ENCODE assay signal across 2 cellular contexts in the genomic region with DNA sequence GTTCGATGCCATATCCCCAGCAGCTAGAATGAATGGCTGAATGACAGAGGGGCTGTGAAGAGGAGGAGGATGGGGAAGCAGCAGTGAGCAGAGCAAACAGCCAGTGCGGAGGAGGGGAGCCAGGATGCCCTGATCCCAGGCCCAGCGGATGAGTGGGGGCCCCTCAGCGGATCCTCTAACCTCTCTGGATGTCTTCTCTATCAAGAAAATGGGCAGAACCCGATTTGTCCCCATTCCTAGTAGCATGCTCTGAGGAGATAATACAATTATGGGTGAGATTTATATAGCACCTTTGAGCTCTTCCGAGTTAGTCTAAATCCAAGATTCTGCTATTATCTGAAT.
TF ChIP-seq lines count a peak whose summit lies in the region.

No MANE protein-coding gene starts in this region.

TF ChIP-seq in K562, 482 proteins besides CTCF, POLR2A, EP300 and RAD21 (continues in another document):
- TF ChIP-seq, protein P1, sequence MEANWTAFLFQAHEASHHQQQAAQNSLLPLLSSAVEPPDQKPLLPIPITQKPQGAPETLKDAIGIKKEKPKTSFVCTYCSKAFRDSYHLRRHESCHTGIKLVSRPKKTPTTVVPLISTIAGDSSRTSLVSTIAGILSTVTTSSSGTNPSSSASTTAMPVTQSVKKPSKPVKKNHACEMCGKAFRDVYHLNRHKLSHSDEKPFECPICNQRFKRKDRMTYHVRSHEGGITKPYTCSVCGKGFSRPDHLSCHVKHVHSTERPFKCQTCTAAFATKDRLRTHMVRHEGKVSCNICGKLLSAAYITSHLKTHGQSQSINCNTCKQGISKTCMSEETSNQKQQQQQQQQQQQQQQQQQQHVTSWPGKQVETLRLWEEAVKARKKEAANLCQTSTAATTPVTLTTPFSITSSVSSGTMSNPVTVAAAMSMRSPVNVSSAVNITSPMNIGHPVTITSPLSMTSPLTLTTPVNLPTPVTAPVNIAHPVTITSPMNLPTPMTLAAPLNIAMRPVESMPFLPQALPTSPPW (CRISPR knock-in tag; IDR thresholded peaks at IDR 0.05) = peak; percentile 6; the same call in 1 of the 2 replicates
- TF ChIP-seq, protein P2, sequence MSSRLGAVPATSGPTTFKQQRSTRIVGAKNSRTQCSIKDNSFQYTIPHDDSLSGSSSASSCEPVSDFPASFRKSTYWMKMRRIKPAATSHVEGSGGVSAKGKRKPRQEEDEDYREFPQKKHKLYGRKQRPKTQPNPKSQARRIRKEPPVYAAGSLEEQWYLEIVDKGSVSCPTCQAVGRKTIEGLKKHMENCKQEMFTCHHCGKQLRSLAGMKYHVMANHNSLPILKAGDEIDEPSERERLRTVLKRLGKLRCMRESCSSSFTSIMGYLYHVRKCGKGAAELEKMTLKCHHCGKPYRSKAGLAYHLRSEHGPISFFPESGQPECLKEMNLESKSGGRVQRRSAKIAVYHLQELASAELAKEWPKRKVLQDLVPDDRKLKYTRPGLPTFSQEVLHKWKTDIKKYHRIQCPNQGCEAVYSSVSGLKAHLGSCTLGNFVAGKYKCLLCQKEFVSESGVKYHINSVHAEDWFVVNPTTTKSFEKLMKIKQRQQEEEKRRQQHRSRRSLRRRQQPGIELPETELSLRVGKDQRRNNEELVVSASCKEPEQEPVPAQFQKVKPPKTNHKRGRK (tag; IDR thresholded peaks at IDR 0.05) = no peak
- TF ChIP-seq ELF1 (tag; IDR thresholded peaks at IDR 0.05) (0 out of 2 replicates have a peak, but pooled peaks have one; percentile 19), ZNF143 (CRISPR knock-in tag; IDR thresholded peaks at IDR 0.05) (0 out of 2 replicates have a peak, but pooled peaks have one; percentile 6), FOSL1 (tag; conservative IDR thresholded peaks at IDR 0.05) (peak; percentile 80; the same call in 1 of the 2 replicates), FOXM1 (IDR thresholded peaks at IDR 0.05; ENCODE audit: low read depth) (no peak), FOXM1 (CRISPR knock-in tag; IDR thresholded peaks at IDR 0.05; ENCODE audit: low read depth) (no peak), KAT7 (CRISPR knock-in tag; IDR thresholded peaks at IDR 0.05; ENCODE audit: borderline replicate concordance) (0 out of 2 replicates have a peak, but pooled peaks have one; percentile 48), IFI16 (CRISPR knock-in tag; IDR thresholded peaks at IDR 0.05) (no peak), C11orf30 (IDR thresholded peaks at IDR 0.05; ENCODE audit: low read depth) (no peak), POLR2B (IDR thresholded peaks at IDR 0.05; ENCODE audit: low read depth, partially characterized antibody) (peak; percentile 28), SIX5 (IDR thresholded peaks at IDR 0.05; ENCODE audit: borderline replicate concordance in 1 of 2, insufficient read depth in 1 of 2, low read depth in 1 of 2, low read length in 2 of 2) (no peak), SUPT5H (IDR thresholded peaks at IDR 0.05) (peak; percentile 46; the same call in 1 of the 2 replicates), ZSCAN32 (CRISPR knock-in tag; IDR thresholded peaks at IDR 0.05) (no peak), NR2C2 (CRISPR knock-in tag; IDR thresholded peaks at IDR 0.05) (0 out of 2 replicates have a peak, but pooled peaks have one; percentile 21), NR2C2 (tag; IDR thresholded peaks at IDR 0.05) (no peak), NFRKB (IDR thresholded peaks at IDR 0.05; ENCODE audit: low read depth) (peak; percentile 80), SMARCA5 (IDR thresholded peaks at IDR 0.05) (peak; percentile 86), PTTG1 (tag; IDR thresholded peaks at IDR 0.05; ENCODE audit: low read depth) (no peak)
- TF ChIP-seq, protein P3, sequence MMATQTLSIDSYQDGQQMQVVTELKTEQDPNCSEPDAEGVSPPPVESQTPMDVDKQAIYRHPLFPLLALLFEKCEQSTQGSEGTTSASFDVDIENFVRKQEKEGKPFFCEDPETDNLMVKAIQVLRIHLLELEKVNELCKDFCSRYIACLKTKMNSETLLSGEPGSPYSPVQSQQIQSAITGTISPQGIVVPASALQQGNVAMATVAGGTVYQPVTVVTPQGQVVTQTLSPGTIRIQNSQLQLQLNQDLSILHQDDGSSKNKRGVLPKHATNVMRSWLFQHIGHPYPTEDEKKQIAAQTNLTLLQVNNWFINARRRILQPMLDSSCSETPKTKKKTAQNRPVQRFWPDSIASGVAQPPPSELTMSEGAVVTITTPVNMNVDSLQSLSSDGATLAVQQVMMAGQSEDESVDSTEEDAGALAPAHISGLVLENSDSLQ (IDR thresholded peaks at IDR 0.05) = no peak; the same call in 1 of the 2 replicates
- TF ChIP-seq, protein P4, sequence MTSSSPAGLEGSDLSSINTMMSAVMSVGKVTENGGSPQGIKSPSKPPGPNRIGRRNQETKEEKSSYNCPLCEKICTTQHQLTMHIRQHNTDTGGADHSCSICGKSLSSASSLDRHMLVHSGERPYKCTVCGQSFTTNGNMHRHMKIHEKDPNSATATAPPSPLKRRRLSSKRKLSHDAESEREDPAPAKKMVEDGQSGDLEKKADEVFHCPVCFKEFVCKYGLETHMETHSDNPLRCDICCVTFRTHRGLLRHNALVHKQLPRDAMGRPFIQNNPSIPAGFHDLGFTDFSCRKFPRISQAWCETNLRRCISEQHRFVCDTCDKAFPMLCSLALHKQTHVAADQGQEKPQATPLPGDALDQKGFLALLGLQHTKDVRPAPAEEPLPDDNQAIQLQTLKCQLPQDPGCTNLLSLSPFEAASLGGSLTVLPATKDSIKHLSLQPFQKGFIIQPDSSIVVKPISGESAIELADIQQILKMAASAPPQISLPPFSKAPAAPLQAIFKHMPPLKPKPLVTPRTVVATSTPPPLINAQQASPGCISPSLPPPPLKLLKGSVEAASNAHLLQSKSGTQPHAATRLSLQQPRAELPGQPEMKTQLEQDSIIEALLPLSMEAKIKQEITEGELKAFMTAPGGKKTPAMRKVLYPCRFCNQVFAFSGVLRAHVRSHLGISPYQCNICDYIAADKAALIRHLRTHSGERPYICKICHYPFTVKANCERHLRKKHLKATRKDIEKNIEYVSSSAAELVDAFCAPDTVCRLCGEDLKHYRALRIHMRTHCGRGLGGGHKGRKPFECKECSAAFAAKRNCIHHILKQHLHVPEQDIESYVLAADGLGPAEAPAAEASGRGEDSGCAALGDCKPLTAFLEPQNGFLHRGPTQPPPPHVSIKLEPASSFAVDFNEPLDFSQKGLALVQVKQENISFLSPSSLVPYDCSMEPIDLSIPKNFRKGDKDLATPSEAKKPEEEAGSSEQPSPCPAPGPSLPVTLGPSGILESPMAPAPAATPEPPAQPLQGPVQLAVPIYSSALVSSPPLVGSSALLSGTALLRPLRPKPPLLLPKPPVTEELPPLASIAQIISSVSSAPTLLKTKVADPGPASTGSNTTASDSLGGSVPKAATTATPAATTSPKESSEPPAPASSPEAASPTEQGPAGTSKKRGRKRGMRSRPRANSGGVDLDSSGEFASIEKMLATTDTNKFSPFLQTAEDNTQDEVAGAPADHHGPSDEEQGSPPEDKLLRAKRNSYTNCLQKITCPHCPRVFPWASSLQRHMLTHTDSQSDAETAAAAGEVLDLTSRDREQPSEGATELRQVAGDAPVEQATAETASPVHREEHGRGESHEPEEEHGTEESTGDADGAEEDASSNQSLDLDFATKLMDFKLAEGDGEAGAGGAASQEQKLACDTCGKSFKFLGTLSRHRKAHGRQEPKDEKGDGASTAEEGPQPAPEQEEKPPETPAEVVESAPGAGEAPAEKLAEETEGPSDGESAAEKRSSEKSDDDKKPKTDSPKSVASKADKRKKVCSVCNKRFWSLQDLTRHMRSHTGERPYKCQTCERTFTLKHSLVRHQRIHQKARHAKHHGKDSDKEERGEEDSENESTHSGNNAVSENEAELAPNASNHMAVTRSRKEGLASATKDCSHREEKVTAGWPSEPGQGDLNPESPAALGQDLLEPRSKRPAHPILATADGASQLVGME (CRISPR knock-in tag; IDR thresholded peaks at IDR 0.05) = no peak

TF ChIP-seq in liver, 16 proteins besides CTCF, POLR2A, EP300 and RAD21:
- TF ChIP-seq EGR1 (IDR thresholded peaks at IDR 0.05; ENCODE audit: low read depth in 2 of 2) = no peak
- TF ChIP-seq, protein P5, sequence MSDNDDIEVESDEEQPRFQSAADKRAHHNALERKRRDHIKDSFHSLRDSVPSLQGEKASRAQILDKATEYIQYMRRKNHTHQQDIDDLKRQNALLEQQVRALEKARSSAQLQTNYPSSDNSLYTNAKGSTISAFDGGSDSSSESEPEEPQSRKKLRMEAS (IDR thresholded peaks at IDR 0.05) = no peak
- no peak for TF ChIP-seq SP1 (IDR thresholded peaks at IDR 0.05)
- no peak for TF ChIP-seq YY1 (IDR thresholded peaks at IDR 0.05)
- TF ChIP-seq FOXA1 (IDR thresholded peaks at IDR 0.05) = no peak
- TF ChIP-seq, protein P6, sequence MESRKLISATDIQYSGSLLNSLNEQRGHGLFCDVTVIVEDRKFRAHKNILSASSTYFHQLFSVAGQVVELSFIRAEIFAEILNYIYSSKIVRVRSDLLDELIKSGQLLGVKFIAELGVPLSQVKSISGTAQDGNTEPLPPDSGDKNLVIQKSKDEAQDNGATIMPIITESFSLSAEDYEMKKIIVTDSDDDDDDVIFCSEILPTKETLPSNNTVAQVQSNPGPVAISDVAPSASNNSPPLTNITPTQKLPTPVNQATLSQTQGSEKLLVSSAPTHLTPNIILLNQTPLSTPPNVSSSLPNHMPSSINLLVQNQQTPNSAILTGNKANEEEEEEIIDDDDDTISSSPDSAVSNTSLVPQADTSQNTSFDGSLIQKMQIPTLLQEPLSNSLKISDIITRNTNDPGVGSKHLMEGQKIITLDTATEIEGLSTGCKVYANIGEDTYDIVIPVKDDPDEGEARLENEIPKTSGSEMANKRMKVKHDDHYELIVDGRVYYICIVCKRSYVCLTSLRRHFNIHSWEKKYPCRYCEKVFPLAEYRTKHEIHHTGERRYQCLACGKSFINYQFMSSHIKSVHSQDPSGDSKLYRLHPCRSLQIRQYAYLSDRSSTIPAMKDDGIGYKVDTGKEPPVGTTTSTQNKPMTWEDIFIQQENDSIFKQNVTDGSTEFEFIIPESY (IDR thresholded peaks at IDR 0.05) = no peak
- TF ChIP-seq GABPA (IDR thresholded peaks at IDR 0.05 in 1 of 2, conservative IDR thresholded peaks at IDR 0.05 in 1 of 2) = no peak
- TF ChIP-seq, protein P7, sequence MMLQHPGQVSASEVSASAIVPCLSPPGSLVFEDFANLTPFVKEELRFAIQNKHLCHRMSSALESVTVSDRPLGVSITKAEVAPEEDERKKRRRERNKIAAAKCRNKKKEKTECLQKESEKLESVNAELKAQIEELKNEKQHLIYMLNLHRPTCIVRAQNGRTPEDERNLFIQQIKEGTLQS (IDR thresholded peaks at IDR 0.05) = no peak
- TF ChIP-seq HNF4A (conservative IDR thresholded peaks at IDR 0.05) = no peak
- TF ChIP-seq TAF1 (conservative IDR thresholded peaks at IDR 0.05) = no peak
- no peak for TF ChIP-seq RXRA (IDR thresholded peaks at IDR 0.05)
- TF ChIP-seq, protein P8, sequence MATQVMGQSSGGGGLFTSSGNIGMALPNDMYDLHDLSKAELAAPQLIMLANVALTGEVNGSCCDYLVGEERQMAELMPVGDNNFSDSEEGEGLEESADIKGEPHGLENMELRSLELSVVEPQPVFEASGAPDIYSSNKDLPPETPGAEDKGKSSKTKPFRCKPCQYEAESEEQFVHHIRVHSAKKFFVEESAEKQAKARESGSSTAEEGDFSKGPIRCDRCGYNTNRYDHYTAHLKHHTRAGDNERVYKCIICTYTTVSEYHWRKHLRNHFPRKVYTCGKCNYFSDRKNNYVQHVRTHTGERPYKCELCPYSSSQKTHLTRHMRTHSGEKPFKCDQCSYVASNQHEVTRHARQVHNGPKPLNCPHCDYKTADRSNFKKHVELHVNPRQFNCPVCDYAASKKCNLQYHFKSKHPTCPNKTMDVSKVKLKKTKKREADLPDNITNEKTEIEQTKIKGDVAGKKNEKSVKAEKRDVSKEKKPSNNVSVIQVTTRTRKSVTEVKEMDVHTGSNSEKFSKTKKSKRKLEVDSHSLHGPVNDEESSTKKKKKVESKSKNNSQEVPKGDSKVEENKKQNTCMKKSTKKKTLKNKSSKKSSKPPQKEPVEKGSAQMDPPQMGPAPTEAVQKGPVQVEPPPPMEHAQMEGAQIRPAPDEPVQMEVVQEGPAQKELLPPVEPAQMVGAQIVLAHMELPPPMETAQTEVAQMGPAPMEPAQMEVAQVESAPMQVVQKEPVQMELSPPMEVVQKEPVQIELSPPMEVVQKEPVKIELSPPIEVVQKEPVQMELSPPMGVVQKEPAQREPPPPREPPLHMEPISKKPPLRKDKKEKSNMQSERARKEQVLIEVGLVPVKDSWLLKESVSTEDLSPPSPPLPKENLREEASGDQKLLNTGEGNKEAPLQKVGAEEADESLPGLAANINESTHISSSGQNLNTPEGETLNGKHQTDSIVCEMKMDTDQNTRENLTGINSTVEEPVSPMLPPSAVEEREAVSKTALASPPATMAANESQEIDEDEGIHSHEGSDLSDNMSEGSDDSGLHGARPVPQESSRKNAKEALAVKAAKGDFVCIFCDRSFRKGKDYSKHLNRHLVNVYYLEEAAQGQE (IDR thresholded peaks at IDR 0.05) = no peak
- TF ChIP-seq HNF4G (IDR thresholded peaks at IDR 0.05) = no peak
- TF ChIP-seq FOXA2 (IDR thresholded peaks at IDR 0.05) = no peak
- TF ChIP-seq NR2F2 (IDR thresholded peaks at IDR 0.05) = no peak
- no peak for TF ChIP-seq JUND (IDR thresholded peaks at IDR 0.05)
